Comparison of ENCODE assay signal across 8 cellular contexts in genomic region chr22:20979243-20979809, GRCh38. TPM values are rescaled to one million over a fixed set of nuclear protein-coding genes. Genes with fewer than 3 reads are reported as not detected.
A peak's percentile ranks its signal among the peaks of the same experiment; 100 is the strongest.
DNase-seq lines count a peak whose midpoint lies in the region; ATAC-seq and TF ChIP-seq lines count a peak whose summit lies in the region.

No MANE protein-coding gene starts in this region.

- H3K4me1 ChIP-seq in spleen = peaks cover 18 to 50% (median 40%) of the 10 kb centered on the region in 6 donors

- no peaks in the 10 kb centered on the region for H3K27me3 Mint-ChIP-seq in activated naive CD4-positive, alpha-beta T cell treated with anti-CD3 and anti-CD28 coated beads for 36 hours (ENCODE audit: low read depth)

- peak overlapping the region; percentile 58 for H3K4me3 Mint-ChIP-seq in activated naive CD4-positive, alpha-beta T cell treated with anti-CD3 and anti-CD28 coated beads for 36 hours

- ATAC-seq in HG02610 (IDR thresholded peaks at IDR 0.05; ENCODE audit: unreplicated experiment) = no peak

- CTCF ChIA-PET in activated naive CD4-positive, alpha-beta T cell treated with anti-CD3 and anti-CD28 coated beads for 36 hours (lab: Charles Lee) = interaction anchor here (0.7 to 1.5 kb wide), 2 partner anchors 42 to 124 kb away, joined by 3 to 4 read pairs; no protein-coding TSS in a partner anchor

- peaks cover 0 to 10% (median 0%) of the 10 kb centered on the region in 6 donors for H3K36me3 ChIP-seq in spleen

- 15 to 21% (median 19%) methylated on average over 24 to 39 of the region's 39 CpGs for WGBS in spleen, 5 donors

- H3K4me1 Mint-ChIP-seq in activated naive CD4-positive, alpha-beta T cell treated with anti-CD3 and anti-CD28 coated beads for 36 hours (ENCODE audit: low read depth) = peaks cover 41% of the 10 kb centered on the region

- H3K27ac Mint-ChIP-seq in activated naive CD4-positive, alpha-beta T cell treated with anti-CD3 and anti-CD28 coated beads for 36 hours = peak overlapping the region; percentile 63

- peaks cover 11% of the 10 kb centered on the region for H3K9me3 Mint-ChIP-seq in activated naive CD4-positive, alpha-beta T cell treated with anti-CD3 and anti-CD28 coated beads for 36 hours

- H3K27me3 ChIP-seq in spleen (replicated peaks in 1 of 7) = no peaks in the 10 kb centered on the region

- H3K4me3 ChIP-seq in spleen = peak overlapping the region in 4 of 8 donors; percentile 5 to 77 (median 19)

- DNase-seq in NCI-H69 (lab: John Stamatoyannopoulos, UW) (peak; percentile 58), germinal center (ENCODE audit: low spot score) (peak; percentile 77), posterior vena cava (ENCODE audit: low spot score) (peak; percentile 91), ureter (ENCODE audit: low spot score) (peak; percentile 87), spleen (no peak), KBM-7 (no peak)
- peak; percentile 77 for DNase-seq in activated naive CD4-positive, alpha-beta T cell treated with anti-CD3 and anti-CD28 coated beads for 36 hours

- peak overlapping the region in 1 of 8 donors; percentile 31 for H3K27ac ChIP-seq in spleen

- in situ Hi-C loops in KBM-7 (cut with MboI; ENCODE audit: low pct_unique_long_range_greater_than_20kb, low sequenced_read_pairs) = no loop called here

- H3K36me3 Mint-ChIP-seq in activated naive CD4-positive, alpha-beta T cell treated with anti-CD3 and anti-CD28 coated beads for 36 hours (ENCODE audit: low read depth) = peaks cover 8% of the 10 kb centered on the region

- H3K9me3 ChIP-seq in spleen = peaks cover 0 to 13% (median 8%) of the 10 kb centered on the region in 8 donors

- no peak for TF ChIP-seq CTCF in spleen (IDR thresholded peaks at IDR 0.05 in 8 of 11, conservative IDR thresholded peaks at IDR 0.05 in 3 of 11)

- intact Hi-C loops in activated naive CD4-positive, alpha-beta T cell treated with anti-CD3 and anti-CD28 coated beads for 36 hours (cut with micrococcal nuclease) = no loop called here
- intact Hi-C loops in posterior vena cava (cut with DNase I) (no loop called here), spleen (cut with DNase I; ENCODE audit: low total_unique reads) (no loop called here)

- no peak for TF ChIP-seq POLR2A in spleen (IDR thresholded peaks at IDR 0.05)

RNA-seq across cellular contexts. Expression of gene LZTR1, which starts 2.8 kb away (rescaled TPM):
- total RNA-seq in activated naive CD4-positive, alpha-beta T cell treated with anti-CD3 and anti-CD28 coated beads for 36 hours = 10 to 100 TPM; 23.1 to 27.4 TPM
- 10 to 100 TPM; 46.1 to 56.3 TPM for total RNA-seq in posterior vena cava
- total RNA-seq in ureter = 79.6 TPM
- 10 to 100 TPM; 52.5 to 76.2 (median 62.6) TPM for total RNA-seq in spleen
- 10 to 100 TPM; 21.9 to 44.5 (median 32.6) TPM for polyA plus RNA-seq in spleen

RNA-seq across cellular contexts. Expression of gene AIFM3, which starts 12.3 kb away (rescaled TPM):
- under 1 TPM; 0.07 to 0.10 TPM for total RNA-seq in activated naive CD4-positive, alpha-beta T cell treated with anti-CD3 and anti-CD28 coated beads for 36 hours
- 1 to 10 TPM in 1 of 2 donors, under 1 TPM in 1; 0.62 to 2.6 TPM for total RNA-seq in posterior vena cava
- total RNA-seq in ureter = 15.4 TPM
- total RNA-seq in spleen = 1 to 10 TPM; 3.7 to 8.7 (median 6.1) TPM
- polyA plus RNA-seq in spleen = 1 to 10 TPM; 2.0 to 6.0 (median 5.3) TPM

RNA-seq across cellular contexts. Expression of gene THAP7, which starts 22.6 kb away (rescaled TPM):
- 10 to 100 TPM; 20.4 to 21.2 TPM for total RNA-seq in activated naive CD4-positive, alpha-beta T cell treated with anti-CD3 and anti-CD28 coated beads for 36 hours
- 10 to 100 TPM; 16.4 to 20.5 TPM for total RNA-seq in posterior vena cava
- 25.8 TPM for total RNA-seq in ureter
- 10 to 100 TPM; 16.7 to 38.7 (median 26.5) TPM for total RNA-seq in spleen
- 10 to 100 TPM; 31.8 to 53.3 (median 47.5) TPM for polyA plus RNA-seq in spleen

RNA-seq across cellular contexts. Expression of gene P2RX6, which starts 35.6 kb away (rescaled TPM):
- under 1 TPM in 1 of 2 experiments, not detected in 1; 0.12 TPM for total RNA-seq in activated naive CD4-positive, alpha-beta T cell treated with anti-CD3 and anti-CD28 coated beads for 36 hours
- total RNA-seq in posterior vena cava = 1 to 10 TPM in 1 of 2 donors, under 1 TPM in 1; 0.19 to 1.0 TPM
- 5.7 TPM for total RNA-seq in ureter
- total RNA-seq in spleen = 10 to 100 TPM in 2 of 7 donors, 1 to 10 TPM in 5; 3.2 to 14.4 (median 4.5) TPM
- polyA plus RNA-seq in spleen = 1 to 10 TPM in 2 of 3 donors, under 1 TPM in 1; 0.86 to 5.6 (median 2.7) TPM

RNA-seq across cellular contexts. Expression of gene SLC7A4, which starts 53.0 kb away (rescaled TPM):
- not detected for total RNA-seq in activated naive CD4-positive, alpha-beta T cell treated with anti-CD3 and anti-CD28 coated beads for 36 hours
- total RNA-seq in posterior vena cava (1 to 10 TPM; 1.5 to 8.9 TPM), ureter (8.1 TPM), spleen (under 1 TPM in 4 of 7 donors, not detected in 3; 0.13 to 0.95 (median 0.30) TPM)
- under 1 TPM; 0.11 to 0.42 (median 0.29) TPM for polyA plus RNA-seq in spleen

Comparison
In these comparisons a context has a peak if more than half of its experiments do, and no peak if none do; other contexts are left out.
1. DNase-seq: peak in NCI-H69 (single experiment), activated naive CD4-positive, alpha-beta T cell treated with anti-CD3 and anti-CD28 coated beads for 36 hours (single experiment), germinal center (single experiment), posterior vena cava (single experiment) and ureter (single experiment); none in spleen (single experiment) and KBM-7 (single experiment).